In the genomic region with DNA sequence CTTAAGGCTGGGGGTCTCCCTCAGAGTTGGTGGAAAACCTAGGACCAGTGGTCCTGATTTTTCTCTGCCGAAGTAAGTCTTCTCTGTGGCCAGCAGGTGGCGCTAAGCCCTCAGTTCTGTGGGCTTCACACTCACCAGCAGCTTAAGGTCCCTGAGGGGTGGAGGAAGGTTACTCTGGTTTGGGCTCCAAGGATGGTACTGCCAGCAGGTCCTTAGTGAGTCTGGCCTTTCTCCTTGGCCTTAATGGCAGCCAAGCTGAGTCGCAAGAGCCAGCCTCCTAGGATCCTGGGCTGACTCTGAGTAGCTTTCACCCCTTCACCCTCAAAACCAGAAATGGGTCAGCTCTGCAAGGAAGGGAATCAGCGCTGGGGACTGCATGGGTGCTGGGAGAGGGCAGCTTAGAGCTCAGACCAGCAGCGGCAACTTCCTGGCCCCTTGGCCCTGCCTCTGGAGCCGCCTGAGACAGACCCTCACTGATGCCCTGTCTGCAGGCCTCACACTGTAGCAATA, we compare ENCODE assay signal across 8 cellular contexts. TPM values are rescaled to one million over a fixed set of nuclear protein-coding genes. Genes with fewer than 3 reads are reported as not detected.
DNase-seq lines count a peak whose midpoint lies in the region; ATAC-seq and TF ChIP-seq lines count a peak whose summit lies in the region.

No MANE protein-coding gene starts in this region.

- peak; percentile 66 for ATAC-seq in HG02885 (IDR thresholded peaks at IDR 0.05; ENCODE audit: poor library complexity, unreplicated experiment)
- ATAC-seq in right lobe of liver = peak; percentile 70 to 81 (median 75)
- no peak for ATAC-seq in HG02840 (IDR thresholded peaks at IDR 0.05; ENCODE audit: low FRiP score, unreplicated experiment)

- H3K4me3 ChIP-seq in choroid plexus epithelial cell (ENCODE audit: low read depth, low read length) = no peak overlapping the region
- H3K4me3 ChIP-seq in right lobe of liver = no peak overlapping the region

- TF ChIP-seq POLR2A in right lobe of liver (IDR thresholded peaks at IDR 0.05) = no peak

- intact Hi-C loops in right lobe of liver (cut with DNase I) = no loop called here

- no peaks in the 10 kb centered on the region for H3K4me1 ChIP-seq in right lobe of liver

- H3K9me3 ChIP-seq in right lobe of liver = no peaks in the 10 kb centered on the region

- no peaks in the 10 kb centered on the region for H3K36me3 ChIP-seq in right lobe of liver

- peak; percentile 9 for DNase-seq in GF-D8 (lab: John Stamatoyannopoulos, UW)
- peak; percentile 66 for DNase-seq in NCI-H345 treated with DMSO at 0.1 percent for 48 hours (lab: John Stamatoyannopoulos, UW; ENCODE audit: unreplicated experiment)
- peak; percentile 79 for DNase-seq in activated CD4-positive, alpha-beta T cell treated with anti-CD3 and anti-CD28 coated beads for 4 hours
- DNase-seq in choroid plexus epithelial cell (ENCODE audit: low read depth) = peak; percentile 90
- DNase-seq in right lobe of liver = peak; percentile 81 to 84 (median 82)
- peak; percentile 53 to 61 (median 60) for DNase-seq in stimulated activated CD4-positive, alpha-beta T cell treated with anti-CD3 and anti-CD28 coated beads, TNF-alpha, amount 100 ng/mL, for 4 hours (ENCODE audit: low read depth in 3 of 3)

- TF ChIP-seq CTCF in choroid plexus epithelial cell (conservative IDR thresholded peaks at IDR 0.05; ENCODE audit: low read depth, low read length) = peak; percentile 94
- peak; percentile 90 to 97 (median 93) for TF ChIP-seq CTCF in right lobe of liver (IDR thresholded peaks at IDR 0.05)

- no peak overlapping the region for H3K27ac ChIP-seq in right lobe of liver

- 0% methylated on average over 1 of the region's 6 CpGs for WGBS in right lobe of liver (ENCODE audit: insufficient coverage, low coverage, low lambda C conversion rate, missing lambda C conversion rate)

- H3K27me3 ChIP-seq in right lobe of liver = no peaks in the 10 kb centered on the region

RNA-seq across cellular contexts. Expression of gene KCNJ11, which starts 4.4 kb away (rescaled TPM):
- 1 to 10 TPM in 5 of 6 experiments, under 1 TPM in 1; 0.93 to 3.7 (median 2.0) TPM for total RNA-seq in right lobe of liver

RNA-seq across cellular contexts. Expression of gene NCR3LG1, which starts 32.5 kb away (rescaled TPM):
- 1 to 10 TPM in 3 of 6 experiments, under 1 TPM in 3; 0.15 to 3.2 (median 1.0) TPM for total RNA-seq in right lobe of liver

Comparison
In these comparisons a context has a peak if more than half of its experiments do, and no peak if none do; other contexts are left out.
1. DNase-seq: peak in every context shown above with its lines; median percentile 90 in choroid plexus epithelial cell; 82 in right lobe of liver; 79 in activated CD4-positive, alpha-beta T cell treated with anti-CD3 and anti-CD28 coated beads for 4 hours; 66 in NCI-H345 treated with DMSO at 0.1 percent for 48 hours; 60 in stimulated activated CD4-positive, alpha-beta T cell treated with anti-CD3 and anti-CD28 coated beads, TNF-alpha, amount 100 ng/mL, for 4 hours; 9 in GF-D8.